In genomic region chr15:35121611-35122359, GRCh38 we compare ENCODE assay signal across 25 cellular contexts. TPM values are rescaled to one million over a fixed set of nuclear protein-coding genes. Genes with fewer than 3 reads are reported as not detected.
DNase-seq lines count a peak whose midpoint lies in the region; ATAC-seq, FAIRE-seq and TF ChIP-seq lines count a peak whose summit lies in the region.
"Had no signal": no experiment of that assay in that cellular context is flagged by ENCODE, and none has a peak within 500 bp of the region (broad histone marks: within the 10 kb centered on the region; RNA-seq: fewer than 3 reads in every experiment).

No MANE protein-coding gene starts in this region.

- H4K20me1 ChIP-seq in HepG2 (ENCODE audit: insufficient read depth, low read length), result no peaks in the 10 kb centered on the region
- H4K20me1 ChIP-seq: BLaER1 treated with 17β-estradiol and CSF1 and Interleukin-3, amounts not matched to agents 10 nM and 100 nM had no signal

- H2AK5ac ChIP-seq in neuronal stem cell (ENCODE audit: low read depth, low read length), result no peak overlapping the region

- no peak for TF ChIP-seq EP300 in HepG2 (IDR thresholded peaks at IDR 0.05; ENCODE audit: low read depth in 2 of 2, low read length in 2 of 2)
- TF ChIP-seq EP300 in HepG2 (CRISPR knock-in tag; IDR thresholded peaks at IDR 0.05; ENCODE audit: borderline replicate concordance), result no peak

- TF ChIP-seq POLR2A in right lobe of liver (IDR thresholded peaks at IDR 0.05) (no peak), HepG2 (IDR thresholded peaks at IDR 0.05; ENCODE audit: insufficient read depth in 1 of 2, low read depth in 2 of 2, low read length in 2 of 2) (no peak), spleen (IDR thresholded peaks at IDR 0.05) (no peak)

- no peak overlapping the region for H3K4me2 ChIP-seq in HepG2 (ENCODE audit: low read depth, low read length)
- H3K4me2 ChIP-seq in neuronal stem cell (ENCODE audit: insufficient read depth, low read length, poor library complexity, severe bottlenecking), result no peak overlapping the region
- H3K4me2 ChIP-seq: A549; BLaER1 treated with 17β-estradiol and CSF1 and Interleukin-3, amounts not matched to agents 10 nM and 100 nM had no signal

- H2AFZ ChIP-seq in HepG2 (ENCODE audit: low read length) (no peak overlapping the region), neuronal stem cell (ENCODE audit: low read length) (no peak overlapping the region)

- H3K18ac ChIP-seq in neuronal stem cell (ENCODE audit: low read length), result no peak overlapping the region

- H2BK12ac ChIP-seq in neuronal stem cell (ENCODE audit: low read length), result no peak overlapping the region

- no peak overlapping the region for H3K23ac ChIP-seq in neuronal stem cell (ENCODE audit: low read depth, low read length, poor library complexity)

- peak in 2 of 3 donors; percentile 16 to 54 for DNase-seq in right lobe of liver
- no peak for DNase-seq in HepG2 (ENCODE audit: low spot score)
- DNase-seq in neuronal stem cell (ENCODE audit: low spot score), result no peak
- DNase-seq in spleen, result peak; percentile 65
- DNase-seq in germinal center (ENCODE audit: low spot score), result no peak
- DNase-seq in small intestine, result no peak
- DNase-seq: AML-193; Caco-2; Calu3; CD4-positive, alpha-beta T cell; CD8-positive, alpha-beta T cell; DMS79 treated with DMSO at 0.1 percent for 48 hours; GF-D8 had no signal

- TF ChIP-seq CTCF in right lobe of liver (IDR thresholded peaks at IDR 0.05) (no peak), HepG2 (CRISPR knock-in tag; IDR thresholded peaks at IDR 0.05) (no peak), spleen (IDR thresholded peaks at IDR 0.05 in 8 of 11, conservative IDR thresholded peaks at IDR 0.05 in 3 of 11) (no peak)

- CTCF ChIA-PET in HepG2 (lab: Yijun Ruan, JAX; ENCODE audit: low intra/inter-chr PET ratio, low total read pairs), result no interaction called here

- POLR2A ChIA-PET in HepG2 (lab: Yijun Ruan, JAX), result no interaction called here

- no peak overlapping the region for H4K91ac ChIP-seq in neuronal stem cell (ENCODE audit: low read depth, low read length, poor library complexity)

- TF ChIP-seq RAD21 in HepG2 (CRISPR knock-in tag; IDR thresholded peaks at IDR 0.05), result no peak

- no peaks in the 10 kb centered on the region for H3K79me2 ChIP-seq in HepG2 (ENCODE audit: insufficient read depth, low read length)

- intact Hi-C loops in right lobe of liver (cut with DNase I), result no loop called here
- intact Hi-C loops in HepG2 (cut with micrococcal nuclease; ENCODE audit: unreplicated experiment), result no loop called here
- intact Hi-C loops in spleen (cut with DNase I; ENCODE audit: low total_unique reads), result no loop called here

- no peak overlapping the region for H2BK120ac ChIP-seq in neuronal stem cell (ENCODE audit: low read depth, low read length)

- H3K36me3 ChIP-seq in right lobe of liver, result no peaks in the 10 kb centered on the region
- no peaks in the 10 kb centered on the region for H3K36me3 ChIP-seq in HepG2 (replicated peaks in 1 of 2; ENCODE audit: control insufficient read depth in 1 of 2, insufficient read depth in 2 of 2, low read length in 2 of 2)
- no peaks in the 10 kb centered on the region for H3K36me3 ChIP-seq in neuronal stem cell (replicated peaks in 1 of 2; ENCODE audit: control insufficient read depth in 2 of 2, insufficient read depth in 2 of 2, low read length in 2 of 2)
- no peaks in the 10 kb centered on the region for H3K36me3 ChIP-seq in spleen
- H3K36me3 ChIP-seq in small intestine (ENCODE audit: control insufficient read depth in 2 of 2, insufficient read depth in 2 of 2, low read length in 2 of 2), result no peaks in the 10 kb centered on the region
- H3K36me3 ChIP-seq: BLaER1 treated with 17β-estradiol and CSF1 and Interleukin-3, amounts not matched to agents 10 nM and 100 nM had no signal

- H2BK5ac ChIP-seq in neuronal stem cell (ENCODE audit: low read length), result no peak overlapping the region

- no peaks in the 10 kb centered on the region for H3K9me3 ChIP-seq in right lobe of liver
- H3K9me3 ChIP-seq in HepG2 (ENCODE audit: low read length), result no peaks in the 10 kb centered on the region
- H3K9me3 ChIP-seq in neuronal stem cell (replicated peaks in 1 of 2; ENCODE audit: control insufficient read depth in 2 of 2, insufficient read depth in 1 of 2, low read depth in 1 of 2, low read length in 2 of 2), result peaks cover 0 to 1% of the 10 kb centered on the region in 2 donors
- peaks cover 0 to 5% (median 0%) of the 10 kb centered on the region in 8 donors for H3K9me3 ChIP-seq in spleen
- no peaks in the 10 kb centered on the region for H3K9me3 ChIP-seq in small intestine (ENCODE audit: control insufficient read depth, low read depth)
- H3K9me3 ChIP-seq: A549, Caco-2 had no signal

- H3K27me3 ChIP-seq in right lobe of liver (no peaks in the 10 kb centered on the region), HepG2 (ENCODE audit: control insufficient read depth in 1 of 2, insufficient read depth in 2 of 2, low read length in 2 of 2) (no peaks in the 10 kb centered on the region), neuronal stem cell (ENCODE audit: control insufficient read depth in 3 of 3, insufficient read depth in 3 of 3, low read depth in 1 of 3, low read length in 3 of 3) (no peaks in the 10 kb centered on the region), spleen (replicated peaks in 1 of 7) (no peaks in the 10 kb centered on the region), small intestine (ENCODE audit: control insufficient read depth in 2 of 2, insufficient read depth in 2 of 2, low read length in 2 of 2) (no peaks in the 10 kb centered on the region)
- H3K27me3 ChIP-seq: BLaER1 treated with 17β-estradiol and CSF1 and Interleukin-3, amounts not matched to agents 10 nM and 100 nM had no signal

- H2BK15ac ChIP-seq in neuronal stem cell (ENCODE audit: low read length), result no peak overlapping the region

- H3K14ac ChIP-seq in neuronal stem cell (ENCODE audit: low read length), result peak overlapping the region; percentile 38

- peaks cover 0 to 28% (median 15%) of the 10 kb centered on the region in 4 donors for H3K4me1 ChIP-seq in right lobe of liver
- H3K4me1 ChIP-seq in HepG2 (ENCODE audit: insufficient read depth, low read length), result no peaks in the 10 kb centered on the region; the same call in 1 of the 2 replicates
- no peaks in the 10 kb centered on the region for H3K4me1 ChIP-seq in neuronal stem cell (ENCODE audit: control insufficient read depth in 2 of 2, insufficient read depth in 1 of 2, low read depth in 1 of 2, low read length in 2 of 2)
- no peaks in the 10 kb centered on the region for H3K4me1 ChIP-seq in spleen
- no peaks in the 10 kb centered on the region for H3K4me1 ChIP-seq in small intestine (ENCODE audit: control insufficient read depth in 2 of 2, insufficient read depth in 1 of 2, low read depth in 1 of 2, low read length in 1 of 2)
- H3K4me1 ChIP-seq: A549; BLaER1 treated with 17β-estradiol and CSF1 and Interleukin-3, amounts not matched to agents 10 nM and 100 nM; Caco-2 had no signal

- no peaks in the 10 kb centered on the region for H3K79me1 ChIP-seq in neuronal stem cell (ENCODE audit: low read depth, low read length)

- H3K9ac ChIP-seq in HepG2 (ENCODE audit: insufficient read depth, low read depth, low read length) (no peak overlapping the region), neuronal stem cell (ENCODE audit: low read depth, low read length, poor library complexity) (no peak overlapping the region)
- H3K9ac ChIP-seq: BLaER1 treated with 17β-estradiol and CSF1 and Interleukin-3, amounts not matched to agents 10 nM and 100 nM had no signal

- no peak overlapping the region for H4K8ac ChIP-seq in neuronal stem cell (ENCODE audit: low read depth, low read length)

- 98% methylated on average over 15 of the region's 47 CpGs for WGBS in right lobe of liver (ENCODE audit: insufficient coverage, low coverage, low lambda C conversion rate, missing lambda C conversion rate)
- 95% methylated on average over 32 of the region's 47 CpGs for WGBS in HepG2 (ENCODE audit: low lambda C conversion rate)
- no CpG with 5 or more reads among the region's 47 CpGs for WGBS in neuronal stem cell (ENCODE audit: extremely low coverage in 2 of 2, insufficient read length in 2 of 2, insufficient replicate concordance in 1 of 2), 2 donors
- WGBS in spleen, 5 donors, result 93 to 96% (median 95%) methylated on average over 43 to 47 of the region's 47 CpGs
- 94 to 95% (median 95%) methylated on average over 44 to 47 of the region's 47 CpGs for WGBS in small intestine, 3 donors

- H3K27ac ChIP-seq in right lobe of liver (no peak overlapping the region), HepG2 (ENCODE audit: extremely low read length, insufficient read depth, low read length) (no peak overlapping the region), neuronal stem cell (replicated peaks; ENCODE audit: low read length) (no peak overlapping the region), spleen (no peak overlapping the region), small intestine (ENCODE audit: low read depth in 1 of 2, low read length in 1 of 2) (no peak overlapping the region)
- H3K27ac ChIP-seq: 22Rv1; A549; BLaER1 treated with 17β-estradiol and CSF1 and Interleukin-3, amounts not matched to agents 10 nM and 100 nM; C4-2B had no signal

- ATAC-seq in right lobe of liver (no peak), HepG2 (no peak), HG03342 (IDR thresholded peaks at IDR 0.05; ENCODE audit: unreplicated experiment) (no peak)
- ATAC-seq: A549; CD8-positive, alpha-beta T cell had no signal

- BruUV-seq in HepG2 (replicated peaks; lab: Mats Ljungman, UMichigan), result no TSS peak

- in situ Hi-C loops in HepG2 (cut with HindIII; ENCODE audit: extremely low pct_ligation_motif_present, low pct_unique_long_range_greater_than_20kb), result no loop called here

- H3K4me3 ChIP-seq in right lobe of liver (no peak overlapping the region), HepG2 (replicated peaks in 1 of 3; ENCODE audit: insufficient read depth in 1 of 3, low read depth in 2 of 3, low read length in 3 of 3) (no peak overlapping the region), neuronal stem cell (ENCODE audit: low read length in 2 of 2) (no peak overlapping the region), spleen (no peak overlapping the region), small intestine (ENCODE audit: low read depth in 1 of 2, low read length in 2 of 2) (no peak overlapping the region)
- H3K4me3 ChIP-seq: A549; BLaER1 treated with 17β-estradiol and CSF1 and Interleukin-3, amounts not matched to agents 10 nM and 100 nM had no signal

- FAIRE-seq in HepG2 (lab: Jason Lieb, UNC) (no peak), small intestine (lab: Jason Lieb, UNC) (no peak)
- FAIRE-seq: A549, D721Med, G401.6, GM12891, GM19239 had no signal

- H3K4ac ChIP-seq in neuronal stem cell (ENCODE audit: low read length), result no peak overlapping the region

RNA-seq across cellular contexts. Expression of gene NANOGP8, which starts 36.7 kb away (rescaled TPM):
- total RNA-seq in right lobe of liver (under 1 TPM in 2 of 6 experiments, not detected in 4; 0.31 to 0.62 TPM), HepG2 (2016; rRNA removed; fragmentation: Illumina TruSeq; extraction: Trizol) (0.25 and 0.27 TPM in 2 replicates), spleen (1 to 10 TPM in 3 of 7 donors, under 1 TPM in 2, not detected in 2; 0.50 to 4.4 (median 1.1) TPM)
- total RNA-seq in HepG2 (2016; cell fraction: cytosol; rRNA removed; fragmentation: Illumina TruSeq; extraction: Trizol; ENCODE audit: low read depth), result not detected in 2 replicates
- 0.27 TPM in 1 of 2 replicates, not detected in the other for total RNA-seq in HepG2 (2016; cell fraction: insoluble cytoplasmic fraction; rRNA removed; fragmentation: Illumina TruSeq; extraction: Trizol)
- total RNA-seq in HepG2 (2016; cell fraction: membrane; rRNA removed; fragmentation: Illumina TruSeq; extraction: Trizol), result not detected in 2 replicates
- total RNA-seq in HepG2 (2016; cell fraction: nucleus; rRNA removed; fragmentation: Illumina TruSeq; extraction: Trizol), result not detected in 2 replicates
- polyA plus RNA-seq in HepG2 (2011; rRNA removed) (0.09 TPM in 1 of 2 replicates, not detected in the other), spleen (not detected), small intestine (not detected)
- 0.12 TPM in 1 of 2 replicates, not detected in the other for polyA plus RNA-seq in HepG2 (2011; cell fraction: cytosol; rRNA removed)
- 0.73 and 0.90 TPM in 2 replicates for polyA plus RNA-seq in HepG2 (2011; cell fraction: nucleus; rRNA removed)
- 0.28 TPM in 1 of 2 replicates, not detected in the other for polyA plus RNA-seq in HepG2 (2012)
- 0.17 TPM in 1 of 2 replicates, not detected in the other for polyA plus RNA-seq in HepG2 (2016; cell fraction: cytosol; fragmentation: Illumina TruSeq; extraction: Trizol; ENCODE audit: low read depth)
- polyA plus RNA-seq in HepG2 (2016; cell fraction: insoluble cytoplasmic fraction; fragmentation: Illumina TruSeq; extraction: Trizol; ENCODE audit: low read depth), result not detected in 2 replicates
- polyA plus RNA-seq in HepG2 (2016; cell fraction: membrane; fragmentation: Illumina TruSeq; extraction: Trizol; ENCODE audit: low read depth), result not detected in 2 replicates
- not detected in 2 replicates for polyA plus RNA-seq in HepG2 (2016; cell fraction: nucleus; fragmentation: Illumina TruSeq; extraction: Trizol; ENCODE audit: insufficient read depth, low read depth)
- polyA minus RNA-seq in HepG2 (2011; rRNA and poly(A)+ RNA removed; ENCODE audit: low replicate concordance), result 0.49 and 0.92 TPM in 2 replicates
- 0.79 TPM in 1 of 2 replicates, not detected in the other for polyA minus RNA-seq in HepG2 (2011; cell fraction: cytosol; rRNA and poly(A)+ RNA removed)
- 2.3 and 3.2 TPM in 2 replicates for polyA minus RNA-seq in HepG2 (2011; cell fraction: nucleus; rRNA and poly(A)+ RNA removed)
- polyA plus RNA-seq in neuronal stem cell (2013, experiment 1 of 2), result not detected
- 0.07 TPM for polyA plus RNA-seq in neuronal stem cell (2013, experiment 2 of 2)
- total RNA-seq: A172; B cell; Caco-2; Calu3; CD4-positive, alpha-beta T cell; CD8-positive, alpha-beta T cell had no signal
- polyA plus RNA-seq: A549, BJ had no signal

Comparison
In these comparisons a context has a peak if more than half of its experiments do, and no peak if none do; other contexts are left out.
1. DNase-seq: peak in right lobe of liver (2 of 3) and spleen (single experiment); none in HepG2 (single experiment), neuronal stem cell (single experiment), germinal center (single experiment) and small intestine (single experiment).